Comparison of ENCODE assay signal across 8 cellular contexts in genomic region chrX:150568320-150569154, GRCh38. TPM values are rescaled to one million over a fixed set of nuclear protein-coding genes. Genes with fewer than 3 reads are reported as not detected.
DNase-seq lines count a peak whose midpoint lies in the region; ATAC-seq lines count a peak whose summit lies in the region.

TSS of gene MTM1 (plus strand) at chrX:150568621. CDS start at chrX:150592615, 23,994 bp downstream.

- intact Hi-C loops in dendritic cell treated with granulocyte-macrophage colony-stimulating factor and Interleukin-4, amounts not matched to agents 40 ng/mL and 50 ng/mL, for 4 days (cut with micrococcal nuclease), result no loop called here

- peak; percentile 93 for DNase-seq in CD1c-positive myeloid dendritic cell (ENCODE audit: extremely low spot score)
- DNase-seq in NCI-H774 (lab: John Stamatoyannopoulos, UW), result peak; percentile 97
- peak; percentile 86 to 89 for DNase-seq in activated CD4-positive, alpha-beta T cell treated with anti-CD3 and anti-CD28 coated beads, Interleukin-2, amount 50 U/mL, for 4 hours
- peak; percentile 95 for DNase-seq in left lobe of liver (ENCODE audit: low spot score)
- peak; percentile 89 to 90 for DNase-seq in stimulated activated CD4-positive, alpha-beta T cell treated with anti-CD3 and anti-CD28 coated beads, Interleukin-2, amount 100 ng/mL, for 24 hours

- H3K27ac Mint-ChIP-seq in dendritic cell treated with granulocyte-macrophage colony-stimulating factor and Interleukin-4, amounts not matched to agents 40 ng/mL and 50 ng/mL, for 4 days, result peak within 1 kb of the TSS; percentile 82

- ATAC-seq in GM19438 (IDR thresholded peaks at IDR 0.05; ENCODE audit: low read depth, unreplicated experiment), result peak; percentile 82
- ATAC-seq in HG03571 (IDR thresholded peaks at IDR 0.05; ENCODE audit: unreplicated experiment), result peak; percentile 91
- peak; percentile 86 for ATAC-seq in left lobe of liver

- peak within 1 kb of the TSS; percentile 81 for H3K4me3 Mint-ChIP-seq in dendritic cell treated with granulocyte-macrophage colony-stimulating factor and Interleukin-4, amounts not matched to agents 40 ng/mL and 50 ng/mL, for 4 days

- H3K36me3 Mint-ChIP-seq in dendritic cell treated with granulocyte-macrophage colony-stimulating factor and Interleukin-4, amounts not matched to agents 40 ng/mL and 50 ng/mL, for 4 days (ENCODE audit: low read depth), result no peaks in the 10 kb centered on the region

- no peaks in the 10 kb centered on the region for H3K9me3 Mint-ChIP-seq in dendritic cell treated with granulocyte-macrophage colony-stimulating factor and Interleukin-4, amounts not matched to agents 40 ng/mL and 50 ng/mL, for 4 days

- H3K27me3 Mint-ChIP-seq in dendritic cell treated with granulocyte-macrophage colony-stimulating factor and Interleukin-4, amounts not matched to agents 40 ng/mL and 50 ng/mL, for 4 days, result no peaks in the 10 kb centered on the region

- peaks cover 30% of the 10 kb centered on the region for H3K4me1 Mint-ChIP-seq in dendritic cell treated with granulocyte-macrophage colony-stimulating factor and Interleukin-4, amounts not matched to agents 40 ng/mL and 50 ng/mL, for 4 days (ENCODE audit: low read depth)

RNA-seq across cellular contexts. Expression of gene MTM1, which starts in this region (rescaled TPM):
- 17.2 TPM for total RNA-seq in left lobe of liver

Comparison
In these comparisons a context has a peak if more than half of its experiments do, and no peak if none do; other contexts are left out.
1. Peak in every context shown above with its lines: DNase-seq and ATAC-seq.